1 cellular context compared by ENCODE assay signal in the genomic region with DNA sequence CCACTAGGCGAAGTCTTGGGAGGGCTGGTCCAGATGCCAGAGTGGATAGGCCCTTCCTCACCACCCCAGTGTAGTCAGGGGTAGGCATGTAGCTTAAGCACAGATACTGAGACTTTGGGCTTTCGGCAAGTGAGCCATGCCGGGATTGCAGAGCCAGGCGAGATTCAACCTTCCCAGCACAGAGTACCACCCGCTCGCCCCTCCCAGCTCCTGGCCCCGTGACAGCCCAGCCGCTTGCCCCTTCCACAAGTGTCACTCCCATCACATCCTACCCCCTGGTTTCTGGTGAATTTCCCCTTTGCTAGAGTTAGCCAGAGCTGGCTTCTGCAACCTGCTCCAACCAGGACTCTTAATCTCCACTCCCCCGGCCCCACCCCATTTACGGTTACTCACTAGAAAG.
TF ChIP-seq lines count a peak whose summit lies in the region.

No MANE protein-coding gene starts in this region.

TF ChIP-seq in H1, 55 proteins besides CTCF, POLR2A, EP300 and RAD21 (continued from another document):
- TF ChIP-seq, protein P1, sequence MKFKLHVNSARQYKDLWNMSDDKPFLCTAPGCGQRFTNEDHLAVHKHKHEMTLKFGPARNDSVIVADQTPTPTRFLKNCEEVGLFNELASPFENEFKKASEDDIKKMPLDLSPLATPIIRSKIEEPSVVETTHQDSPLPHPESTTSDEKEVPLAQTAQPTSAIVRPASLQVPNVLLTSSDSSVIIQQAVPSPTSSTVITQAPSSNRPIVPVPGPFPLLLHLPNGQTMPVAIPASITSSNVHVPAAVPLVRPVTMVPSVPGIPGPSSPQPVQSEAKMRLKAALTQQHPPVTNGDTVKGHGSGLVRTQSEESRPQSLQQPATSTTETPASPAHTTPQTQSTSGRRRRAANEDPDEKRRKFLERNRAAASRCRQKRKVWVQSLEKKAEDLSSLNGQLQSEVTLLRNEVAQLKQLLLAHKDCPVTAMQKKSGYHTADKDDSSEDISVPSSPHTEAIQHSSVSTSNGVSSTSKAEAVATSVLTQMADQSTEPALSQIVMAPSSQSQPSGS (IDR thresholded peaks at IDR 0.05; ENCODE audit: low read length) = no peak
- no peak for TF ChIP-seq EZH2 (IDR thresholded peaks at IDR 0.05; ENCODE audit: low read depth, low read length, severe bottlenecking)
- TF ChIP-seq FOSL1 (IDR thresholded peaks at IDR 0.05; ENCODE audit: insufficient read depth, low read depth, low read length) = no peak
- TF ChIP-seq RXRA (IDR thresholded peaks at IDR 0.05; ENCODE audit: insufficient read depth, low read depth, low read length) = no peak
- TF ChIP-seq BACH1 (IDR thresholded peaks at IDR 0.05; ENCODE audit: low read length) = no peak
- TF ChIP-seq, protein P2, sequence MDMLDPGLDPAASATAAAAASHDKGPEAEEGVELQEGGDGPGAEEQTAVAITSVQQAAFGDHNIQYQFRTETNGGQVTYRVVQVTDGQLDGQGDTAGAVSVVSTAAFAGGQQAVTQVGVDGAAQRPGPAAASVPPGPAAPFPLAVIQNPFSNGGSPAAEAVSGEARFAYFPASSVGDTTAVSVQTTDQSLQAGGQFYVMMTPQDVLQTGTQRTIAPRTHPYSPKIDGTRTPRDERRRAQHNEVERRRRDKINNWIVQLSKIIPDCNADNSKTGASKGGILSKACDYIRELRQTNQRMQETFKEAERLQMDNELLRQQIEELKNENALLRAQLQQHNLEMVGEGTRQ (IDR thresholded peaks at IDR 0.05; ENCODE audit: low read length) = no peak
- TF ChIP-seq TAF1 (IDR thresholded peaks at IDR 0.05; ENCODE audit: low read depth, low read length) = no peak
- no peak for TF ChIP-seq ZNF274 (IDR thresholded peaks at IDR 0.05; ENCODE audit: borderline replicate concordance, extremely low read depth, low read length)
- no peak for TF ChIP-seq PHF8 (conservative IDR thresholded peaks at IDR 0.05; ENCODE audit: low read depth, low read length)
- TF ChIP-seq BRCA1 (IDR thresholded peaks at IDR 0.05; ENCODE audit: low read depth, low read length) = no peak
- TF ChIP-seq RNF2 (IDR thresholded peaks at IDR 0.05; ENCODE audit: borderline replicate concordance, low read depth, low read length, missing control alignments, poor library complexity, severe bottlenecking) = no peak
